Comparison of ENCODE assay signal across 8 cellular contexts in the genomic region with DNA sequence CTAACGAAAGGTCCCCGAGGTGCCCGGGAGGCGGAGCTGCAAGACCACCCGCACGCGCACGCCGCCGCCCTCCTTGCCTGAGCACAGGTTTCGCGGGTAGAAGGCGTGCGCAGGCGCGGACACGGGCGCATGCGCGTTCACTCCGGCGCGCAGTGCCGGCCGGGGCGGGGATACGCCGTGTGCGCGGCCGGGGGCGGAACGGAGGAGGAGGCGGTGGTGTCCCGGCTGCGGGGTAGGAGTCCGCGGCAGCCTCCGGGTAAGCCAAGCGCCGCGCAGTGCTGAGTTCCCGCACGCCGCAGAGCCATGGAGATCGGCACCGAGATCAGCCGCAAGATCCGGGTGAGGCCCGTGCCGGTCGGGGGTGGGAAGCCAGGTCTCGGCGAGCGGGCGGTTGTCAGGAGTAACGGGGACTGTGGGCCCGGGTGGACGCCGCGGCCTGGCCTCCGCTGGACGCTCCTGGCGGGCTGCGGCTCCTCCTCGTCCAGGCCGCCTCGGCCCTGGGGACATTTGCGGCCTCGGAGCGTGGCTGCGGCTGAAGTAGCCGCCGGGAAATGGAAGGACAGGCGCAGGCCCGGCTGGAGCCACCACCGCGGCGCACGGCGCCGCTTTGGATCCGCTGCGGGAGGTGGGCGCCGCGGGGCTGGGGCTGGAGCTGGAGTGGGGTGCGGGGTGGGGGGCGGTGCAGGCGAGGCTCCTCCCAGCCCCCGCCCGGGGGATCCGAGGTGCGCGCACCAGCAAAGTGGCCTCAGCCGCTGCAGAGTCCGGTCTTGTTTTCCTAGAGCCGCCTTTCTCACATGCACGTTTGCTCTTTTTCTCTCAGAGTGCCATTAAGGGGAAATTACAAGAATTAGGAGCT. TPM values are rescaled to one million over a fixed set of nuclear protein-coding genes. Genes with fewer than 3 reads are reported as not detected.
DNase-seq lines count a peak whose midpoint lies in the region; ATAC-seq and TF ChIP-seq lines count a peak whose summit lies in the region.

A gene with protein sequence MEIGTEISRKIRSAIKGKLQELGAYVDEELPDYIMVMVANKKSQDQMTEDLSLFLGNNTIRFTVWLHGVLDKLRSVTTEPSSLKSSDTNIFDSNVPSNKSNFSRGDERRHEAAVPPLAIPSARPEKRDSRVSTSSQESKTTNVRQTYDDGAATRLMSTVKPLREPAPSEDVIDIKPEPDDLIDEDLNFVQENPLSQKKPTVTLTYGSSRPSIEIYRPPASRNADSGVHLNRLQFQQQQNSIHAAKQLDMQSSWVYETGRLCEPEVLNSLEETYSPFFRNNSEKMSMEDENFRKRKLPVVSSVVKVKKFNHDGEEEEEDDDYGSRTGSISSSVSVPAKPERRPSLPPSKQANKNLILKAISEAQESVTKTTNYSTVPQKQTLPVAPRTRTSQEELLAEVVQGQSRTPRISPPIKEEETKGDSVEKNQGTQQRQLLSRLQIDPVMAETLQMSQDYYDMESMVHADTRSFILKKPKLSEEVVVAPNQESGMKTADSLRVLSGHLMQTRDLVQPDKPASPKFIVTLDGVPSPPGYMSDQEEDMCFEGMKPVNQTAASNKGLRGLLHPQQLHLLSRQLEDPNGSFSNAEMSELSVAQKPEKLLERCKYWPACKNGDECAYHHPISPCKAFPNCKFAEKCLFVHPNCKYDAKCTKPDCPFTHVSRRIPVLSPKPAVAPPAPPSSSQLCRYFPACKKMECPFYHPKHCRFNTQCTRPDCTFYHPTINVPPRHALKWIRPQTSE (plus strand): TSS at position 207 of the 856 bp plus-strand sequence. CDS start 97 bp downstream, at position 304.

- peak within 1 kb of the TSS; percentile 100 for H3K4me2 ChIP-seq in smooth muscle cell

- peak; percentile 94 for ATAC-seq in GM18868 (IDR thresholded peaks at IDR 0.05; ENCODE audit: unreplicated experiment)
- peak; percentile 93 for ATAC-seq in HG03103 (IDR thresholded peaks at IDR 0.05; ENCODE audit: low read depth, unreplicated experiment)

- DNase-seq in AG04450 (ENCODE audit: low read depth, low spot score) (peak; percentile 52), NCI-H2196 treated with DMSO at 0.1 percent for 48 hours (lab: John Stamatoyannopoulos, UW; ENCODE audit: unreplicated experiment) (peak; percentile 17), WERI-Rb-1 (peak; percentile 89), breast epithelium (ENCODE audit: low spot score in 2 of 2) (peak; percentile 57 to 75), iPS-NIHi11 (ENCODE audit: low spot score) (peak; percentile 94), smooth muscle cell (lab: John Stamatoyannopoulos, UW; ENCODE audit: unreplicated experiment) (peak; percentile 86)

- H3F3A ChIP-seq in smooth muscle cell (ENCODE audit: low read depth), result no peaks in the 10 kb centered on the region

- H3K27ac ChIP-seq in AG04450 (ENCODE audit: low read depth, low read length) (peak within 1 kb of the TSS; percentile 33), WERI-Rb-1 (peak within 1 kb of the TSS; percentile 92), breast epithelium (peak within 1 kb of the TSS; percentile 87 to 97), smooth muscle cell (ENCODE audit: low read depth) (peak within 1 kb of the TSS; percentile 89)

- intact Hi-C loops in breast epithelium (cut with DNase I; ENCODE audit: low total_unique reads), result no loop called here

- H3K79me2 ChIP-seq in smooth muscle cell (ENCODE audit: low read depth), result peaks cover 46% of the 10 kb centered on the region

- TF ChIP-seq CTCF in AG04450 (IDR thresholded peaks at IDR 0.05; ENCODE audit: low read depth, low read length), result no peak
- peak; percentile 12; the same call in 1 of the 2 replicates for TF ChIP-seq CTCF in WERI-Rb-1 (IDR thresholded peaks at IDR 0.05; ENCODE audit: low read depth, low read length)
- TF ChIP-seq CTCF in breast epithelium (IDR thresholded peaks at IDR 0.05), result peak in 1 of 3 donors; percentile 8
- TF ChIP-seq CTCF in smooth muscle cell (IDR thresholded peaks at IDR 0.05; ENCODE audit: borderline replicate concordance, insufficient read depth, poor library complexity, severe bottlenecking), result no peak

- H3K4me1 ChIP-seq in breast epithelium (no peaks in the 10 kb centered on the region), smooth muscle cell (ENCODE audit: low read depth) (peaks cover 13% of the 10 kb centered on the region)

- WGBS in smooth muscle cell (ENCODE audit: low lambda C conversion rate), result 2% methylated on average over 81 of the region's 99 CpGs

- POLR2A ChIA-PET in AG04450 (lab: Yijun Ruan, JAX), result interaction anchor here (0.7 kb wide), 3 partner anchors 10 to 1867 kb away, joined by 3 to 4 read pairs (median 3); no protein-coding TSS in a partner anchor

- peak within 1 kb of the TSS; percentile 88 for H3K4me3 ChIP-seq in AG04450 (ENCODE audit: low read depth, low read length)
- peak within 1 kb of the TSS; percentile 97 for H3K4me3 ChIP-seq in WERI-Rb-1 (ENCODE audit: low read depth, low read length)
- H3K4me3 ChIP-seq in breast epithelium, result peak within 1 kb of the TSS; percentile 73 to 98 (median 77)
- peak within 1 kb of the TSS; percentile 100 for H3K4me3 ChIP-seq in smooth muscle cell

- peaks cover 35% of the 10 kb centered on the region for H4K20me1 ChIP-seq in smooth muscle cell (ENCODE audit: low read depth)

- H3K27me3 ChIP-seq in AG04450 (ENCODE audit: control insufficient read depth, insufficient read depth, low read length) (no peaks in the 10 kb centered on the region), WERI-Rb-1 (ENCODE audit: insufficient read depth, low read depth, severe bottlenecking) (no peaks in the 10 kb centered on the region), breast epithelium (no peaks in the 10 kb centered on the region), smooth muscle cell (ENCODE audit: low read depth) (no peaks in the 10 kb centered on the region)

- H3K9ac ChIP-seq in smooth muscle cell (ENCODE audit: low read depth), result peak within 1 kb of the TSS; percentile 92

- H3K36me3 ChIP-seq in WERI-Rb-1, result peaks cover 36% of the 10 kb centered on the region
- no peaks in the 10 kb centered on the region for H3K36me3 ChIP-seq in breast epithelium
- H3K36me3 ChIP-seq in smooth muscle cell (ENCODE audit: low read depth), result peaks cover 4% of the 10 kb centered on the region

- H3K9me3 ChIP-seq in AG04450 (ENCODE audit: control insufficient read depth, insufficient read depth, low read length) (no peaks in the 10 kb centered on the region; the same call in 1 of the 2 replicates), WERI-Rb-1 (ENCODE audit: severe bottlenecking) (no peaks in the 10 kb centered on the region), breast epithelium (no peaks in the 10 kb centered on the region), smooth muscle cell (replicated peaks; ENCODE audit: low read depth) (no peaks in the 10 kb centered on the region)

- peak within 1 kb of the TSS; percentile 97 for H2AFZ ChIP-seq in smooth muscle cell (ENCODE audit: low read depth)

- CTCF ChIA-PET in AG04450 (lab: Charles Lee), result interaction anchor here (1.0 kb wide), 1 partner anchor 71 kb away, joined by 4 read pairs; no protein-coding TSS in a partner anchor

- peak; percentile 51 for TF ChIP-seq POLR2A in breast epithelium (IDR thresholded peaks at IDR 0.05)

RNA-seq across cellular contexts. Expression of the gene that starts here (rescaled TPM):
- polyA plus RNA-seq in AG04450 (2011; rRNA removed), result 99.8 and 102 TPM in 2 replicates
- 129 and 147 TPM in 2 replicates for polyA minus RNA-seq in AG04450 (2011; rRNA and poly(A)+ RNA removed)
- total RNA-seq in breast epithelium, result 100 to 1,000 TPM in 1 of 3 donors, 10 to 100 TPM in 2; 75.7 to 102 (median 76.7) TPM
- total RNA-seq in smooth muscle cell, result 51.9 and 59.1 TPM in 2 replicates
- polyA plus RNA-seq in smooth muscle cell, result 40.9 and 43.0 TPM in 2 replicates

Comparison
In these comparisons a context has a peak if more than half of its experiments do, and no peak if none do; other contexts are left out.
1. Peak in every context shown above with its lines: DNase-seq, ATAC-seq, H3K4me3 ChIP-seq and H3K27ac ChIP-seq.
2. DNase-seq: peak in every context shown above with its lines; median percentile 94 in iPS-NIHi11; 89 in WERI-Rb-1; 86 in smooth muscle cell; 66 in breast epithelium; 52 in AG04450; 17 in NCI-H2196 treated with DMSO at 0.1 percent for 48 hours.
3. H3K27ac ChIP-seq: peak in every context shown above with its lines; median percentile 92 in WERI-Rb-1; 92 in breast epithelium; 89 in smooth muscle cell; 33 in AG04450.